ENCODE assay signal across 8 cellular contexts in the genomic region with DNA sequence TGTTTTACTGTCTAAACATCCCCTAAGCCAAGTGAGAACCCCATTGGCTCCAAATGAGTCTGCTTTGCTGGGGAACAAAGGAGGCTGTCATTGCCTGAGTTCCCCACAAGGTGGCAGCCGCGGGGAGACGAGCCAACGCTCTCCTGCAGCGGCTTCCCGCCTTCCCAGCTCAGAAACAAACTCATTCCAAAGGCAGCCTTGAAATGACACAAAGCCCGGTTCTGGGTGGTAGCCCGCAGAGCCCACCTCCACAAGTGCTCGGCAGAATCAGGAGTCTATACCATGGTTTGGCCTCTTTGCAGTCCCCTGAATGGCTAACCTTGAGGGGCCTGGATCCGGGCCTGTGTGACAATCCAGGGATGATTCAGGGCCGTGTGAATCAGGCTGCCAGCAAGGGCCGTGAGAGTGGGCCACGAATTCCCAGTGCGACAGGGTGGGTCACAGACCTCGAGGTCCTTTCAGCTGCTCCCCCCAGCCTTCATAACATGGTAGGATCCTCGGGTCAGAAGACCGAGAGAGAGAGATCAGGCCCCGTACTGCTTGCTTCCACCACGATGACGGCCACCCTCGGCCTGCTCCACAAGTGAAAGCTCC.
DNase-seq lines count a peak whose midpoint lies in the region; ATAC-seq and TF ChIP-seq lines count a peak whose summit lies in the region.

No MANE protein-coding gene starts in this region.

- DNase-seq in AG08396 (ENCODE audit: low spot score) (peak; percentile 81), HUDEP-2 (lab: John Stamatoyannopoulos, UW; ENCODE audit: unreplicated experiment in 76 of 76) (peak in 59 of 76 experiments; percentile 2 to 68 (median 38)), RKO (ENCODE audit: low spot score) (peak; percentile 70), nucleus accumbens (lab: John Stamatoyannopoulos, UW) (peak in 54 of 56 donors; percentile 17 to 91 (median 70)), suprapubic skin (ENCODE audit: low spot score in 2 of 2) (peak; percentile 85 to 90)
- DNase-seq in activated effector memory CD4-positive, alpha-beta T cell treated with anti-CD3 and anti-CD28 coated beads, Interleukin-2, amount 50 U/mL, for 16 hours, result peak; percentile 85

- H3K4me1 ChIP-seq in gastroesophageal sphincter, result peaks cover 0 to 63% (median 19%) of the 10 kb centered on the region in 3 donors
- H3K4me1 ChIP-seq in suprapubic skin, result peaks cover 15% of the 10 kb centered on the region

- TF ChIP-seq POLR2A in gastroesophageal sphincter (IDR thresholded peaks at IDR 0.05), result no peak
- TF ChIP-seq POLR2A in suprapubic skin (IDR thresholded peaks at IDR 0.05), result no peak

- H3K4me3 ChIP-seq in gastroesophageal sphincter (peak overlapping the region in 1 of 2 donors; percentile 16), suprapubic skin (no peak overlapping the region)

- H3K27ac ChIP-seq in gastroesophageal sphincter, result peak overlapping the region; percentile 61 to 88 (median 82)
- peak overlapping the region; percentile 39 for H3K27ac ChIP-seq in suprapubic skin

- H3K27me3 ChIP-seq in gastroesophageal sphincter (no peaks in the 10 kb centered on the region), suprapubic skin (no peaks in the 10 kb centered on the region)

- peak; percentile 77 for ATAC-seq in GM18909 (IDR thresholded peaks at IDR 0.05; ENCODE audit: poor library complexity, unreplicated experiment)
- peak; percentile 72 for ATAC-seq in gastroesophageal sphincter

- TF ChIP-seq CTCF in gastroesophageal sphincter (IDR thresholded peaks at IDR 0.05) (peak in 3 of 4 experiments; percentile 96 to 98 (median 96)), suprapubic skin (IDR thresholded peaks at IDR 0.05) (peak; percentile 95)

- H3K36me3 ChIP-seq in gastroesophageal sphincter, result peaks cover 0 to 52% of the 10 kb centered on the region in 2 donors
- peaks cover 44% of the 10 kb centered on the region for H3K36me3 ChIP-seq in suprapubic skin

- H3K9me3 ChIP-seq in gastroesophageal sphincter (no peaks in the 10 kb centered on the region), suprapubic skin (no peaks in the 10 kb centered on the region)

- TF ChIP-seq EP300 in gastroesophageal sphincter (IDR thresholded peaks at IDR 0.05) (no peak), suprapubic skin (IDR thresholded peaks at IDR 0.05) (no peak)

- 2 to 16% methylated on average over 7 to 10 of the region's 21 CpGs for WGBS in gastroesophageal sphincter (ENCODE audit: low coverage in 1 of 2), 2 donors
- 20% methylated on average over 17 of the region's 21 CpGs for WGBS in suprapubic skin
